ENCODE assay signal across 1 cellular context in genomic region chr6:21451546-21452013, GRCh38.
A peak's percentile ranks its signal among the peaks of the same experiment; 100 is the strongest.
TF ChIP-seq lines count a peak whose summit lies in the region.

No MANE protein-coding gene starts in this region.

TF ChIP-seq in HepG2, 621 proteins besides CTCF, POLR2A, EP300 and RAD21 (continued from another document and continues in another):
- TF ChIP-seq, protein P1, sequence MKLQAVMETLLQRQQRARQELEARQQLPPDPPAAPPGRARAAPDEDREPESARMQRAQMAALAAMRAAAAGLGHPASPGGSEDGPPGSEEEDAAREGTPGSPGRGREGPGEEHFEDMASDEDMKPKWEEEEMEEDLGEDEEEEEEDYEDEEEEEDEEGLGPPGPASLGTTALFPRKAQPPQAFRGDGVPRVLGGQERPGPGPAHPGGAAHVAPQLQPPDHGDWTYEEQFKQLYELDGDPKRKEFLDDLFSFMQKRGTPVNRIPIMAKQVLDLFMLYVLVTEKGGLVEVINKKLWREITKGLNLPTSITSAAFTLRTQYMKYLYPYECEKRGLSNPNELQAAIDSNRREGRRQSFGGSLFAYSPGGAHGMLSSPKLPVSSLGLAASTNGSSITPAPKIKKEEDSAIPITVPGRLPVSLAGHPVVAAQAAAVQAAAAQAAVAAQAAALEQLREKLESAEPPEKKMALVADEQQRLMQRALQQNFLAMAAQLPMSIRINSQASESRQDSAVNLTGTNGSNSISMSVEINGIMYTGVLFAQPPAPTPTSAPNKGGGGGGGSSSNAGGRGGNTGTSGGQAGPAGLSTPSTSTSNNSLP (IDR thresholded peaks at IDR 0.05; ENCODE audit: low read depth, low read length), result peak; percentile 74; the same call in 1 of the 2 replicates
- no peak for TF ChIP-seq NFATC3 (CRISPR knock-in tag; IDR thresholded peaks at IDR 0.05)
- no peak for TF ChIP-seq RBFOX2 (IDR thresholded peaks at IDR 0.05; ENCODE audit: low read depth, low read length)
- TF ChIP-seq, protein P2, sequence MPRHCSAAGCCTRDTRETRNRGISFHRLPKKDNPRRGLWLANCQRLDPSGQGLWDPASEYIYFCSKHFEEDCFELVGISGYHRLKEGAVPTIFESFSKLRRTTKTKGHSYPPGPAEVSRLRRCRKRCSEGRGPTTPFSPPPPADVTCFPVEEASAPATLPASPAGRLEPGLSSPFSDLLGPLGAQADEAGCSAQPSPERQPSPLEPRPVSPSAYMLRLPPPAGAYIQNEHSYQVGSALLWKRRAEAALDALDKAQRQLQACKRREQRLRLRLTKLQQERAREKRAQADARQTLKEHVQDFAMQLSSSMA (CRISPR knock-in tag; IDR thresholded peaks at IDR 0.05), result no peak
- TF ChIP-seq JDP2 (CRISPR knock-in tag; IDR thresholded peaks at IDR 0.05; ENCODE audit: borderline replicate concordance), result no peak
- TF ChIP-seq ZNF598 (CRISPR knock-in tag; IDR thresholded peaks at IDR 0.05; ENCODE audit: borderline replicate concordance), result no peak
- no peak for TF ChIP-seq BATF2 (CRISPR knock-in tag; IDR thresholded peaks at IDR 0.05)
- 0 out of 2 replicates have a peak, but pooled peaks have one; percentile 54 for TF ChIP-seq ZNF510 (CRISPR knock-in tag; IDR thresholded peaks at IDR 0.05; ENCODE audit: low read depth)
- TF ChIP-seq KAT2B (IDR thresholded peaks at IDR 0.05; ENCODE audit: borderline replicate concordance, low read depth, low read length), result peak; percentile 93
- TF ChIP-seq PRDM15 (CRISPR knock-in tag; IDR thresholded peaks at IDR 0.05), result no peak
- peak; percentile 56; the same call in 1 of the 2 replicates for TF ChIP-seq RFX3 (CRISPR knock-in tag; IDR thresholded peaks at IDR 0.05)
- TF ChIP-seq MEIS1 (CRISPR knock-in tag; IDR thresholded peaks at IDR 0.05; ENCODE audit: borderline replicate concordance), result peak; percentile 62; the same call in 1 of the 2 replicates
- peak; percentile 96 for TF ChIP-seq SOX5 (CRISPR knock-in tag; IDR thresholded peaks at IDR 0.05; ENCODE audit: borderline replicate concordance)
- 0 out of 2 replicates have a peak, but pooled peaks have one; percentile 32 for TF ChIP-seq ZNF556 (CRISPR knock-in tag; IDR thresholded peaks at IDR 0.05; ENCODE audit: borderline replicate concordance)
- TF ChIP-seq MED1 (CRISPR knock-in tag; IDR thresholded peaks at IDR 0.05), result peak; percentile 80
- TF ChIP-seq BRCA1 (CRISPR knock-in tag; IDR thresholded peaks at IDR 0.05), result no peak
- no peak for TF ChIP-seq ZC3H13 (CRISPR knock-in tag; IDR thresholded peaks at IDR 0.05)
- TF ChIP-seq PRMT3 (CRISPR knock-in tag; IDR thresholded peaks at IDR 0.05; ENCODE audit: borderline replicate concordance, low read depth), result no peak
- TF ChIP-seq IKZF4 (CRISPR knock-in tag; IDR thresholded peaks at IDR 0.05; ENCODE audit: borderline replicate concordance, low read depth, not compliant biosample characterization), result no peak
- TF ChIP-seq YEATS4 (CRISPR knock-in tag; IDR thresholded peaks at IDR 0.05; ENCODE audit: borderline replicate concordance), result peak; percentile 66; the same call in 1 of the 2 replicates
- TF ChIP-seq, protein P3, sequence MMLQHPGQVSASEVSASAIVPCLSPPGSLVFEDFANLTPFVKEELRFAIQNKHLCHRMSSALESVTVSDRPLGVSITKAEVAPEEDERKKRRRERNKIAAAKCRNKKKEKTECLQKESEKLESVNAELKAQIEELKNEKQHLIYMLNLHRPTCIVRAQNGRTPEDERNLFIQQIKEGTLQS (CRISPR knock-in tag; IDR thresholded peaks at IDR 0.05), result no peak
- TF ChIP-seq SATB2 (CRISPR knock-in tag; IDR thresholded peaks at IDR 0.05), result no peak
- no peak for TF ChIP-seq CENPT (CRISPR knock-in tag; IDR thresholded peaks at IDR 0.05; ENCODE audit: low read depth)
- TF ChIP-seq, protein P4, sequence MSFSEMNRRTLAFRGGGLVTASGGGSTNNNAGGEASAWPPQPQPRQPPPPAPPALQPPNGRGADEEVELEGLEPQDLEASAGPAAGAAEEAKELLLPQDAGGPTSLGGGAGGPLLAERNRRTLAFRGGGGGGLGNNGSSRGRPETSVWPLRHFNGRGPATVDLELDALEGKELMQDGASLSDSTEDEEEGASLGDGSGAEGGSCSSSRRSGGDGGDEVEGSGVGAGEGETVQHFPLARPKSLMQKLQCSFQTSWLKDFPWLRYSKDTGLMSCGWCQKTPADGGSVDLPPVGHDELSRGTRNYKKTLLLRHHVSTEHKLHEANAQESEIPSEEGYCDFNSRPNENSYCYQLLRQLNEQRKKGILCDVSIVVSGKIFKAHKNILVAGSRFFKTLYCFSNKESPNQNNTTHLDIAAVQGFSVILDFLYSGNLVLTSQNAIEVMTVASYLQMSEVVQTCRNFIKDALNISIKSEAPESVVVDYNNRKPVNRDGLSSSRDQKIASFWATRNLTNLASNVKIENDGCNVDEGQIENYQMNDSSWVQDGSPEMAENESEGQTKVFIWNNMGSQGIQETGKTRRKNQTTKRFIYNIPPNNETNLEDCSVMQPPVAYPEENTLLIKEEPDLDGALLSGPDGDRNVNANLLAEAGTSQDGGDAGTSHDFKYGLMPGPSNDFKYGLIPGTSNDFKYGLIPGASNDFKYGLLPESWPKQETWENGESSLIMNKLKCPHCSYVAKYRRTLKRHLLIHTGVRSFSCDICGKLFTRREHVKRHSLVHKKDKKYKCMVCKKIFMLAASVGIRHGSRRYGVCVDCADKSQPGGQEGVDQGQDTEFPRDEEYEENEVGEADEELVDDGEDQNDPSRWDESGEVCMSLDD (CRISPR knock-in tag; IDR thresholded peaks at IDR 0.05; ENCODE audit: borderline replicate concordance), result no peak
- TF ChIP-seq ZSCAN20 (CRISPR knock-in tag; IDR thresholded peaks at IDR 0.05; ENCODE audit: borderline replicate concordance), result no peak
- TF ChIP-seq MLLT10 (CRISPR knock-in tag; IDR thresholded peaks at IDR 0.05), result no peak
- no peak for TF ChIP-seq ZNF746 (CRISPR knock-in tag; IDR thresholded peaks at IDR 0.05)
- TF ChIP-seq, protein P5, sequence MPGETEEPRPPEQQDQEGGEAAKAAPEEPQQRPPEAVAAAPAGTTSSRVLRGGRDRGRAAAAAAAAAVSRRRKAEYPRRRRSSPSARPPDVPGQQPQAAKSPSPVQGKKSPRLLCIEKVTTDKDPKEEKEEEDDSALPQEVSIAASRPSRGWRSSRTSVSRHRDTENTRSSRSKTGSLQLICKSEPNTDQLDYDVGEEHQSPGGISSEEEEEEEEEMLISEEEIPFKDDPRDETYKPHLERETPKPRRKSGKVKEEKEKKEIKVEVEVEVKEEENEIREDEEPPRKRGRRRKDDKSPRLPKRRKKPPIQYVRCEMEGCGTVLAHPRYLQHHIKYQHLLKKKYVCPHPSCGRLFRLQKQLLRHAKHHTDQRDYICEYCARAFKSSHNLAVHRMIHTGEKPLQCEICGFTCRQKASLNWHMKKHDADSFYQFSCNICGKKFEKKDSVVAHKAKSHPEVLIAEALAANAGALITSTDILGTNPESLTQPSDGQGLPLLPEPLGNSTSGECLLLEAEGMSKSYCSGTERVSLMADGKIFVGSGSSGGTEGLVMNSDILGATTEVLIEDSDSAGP (CRISPR knock-in tag; IDR thresholded peaks at IDR 0.05; ENCODE audit: borderline replicate concordance), result no peak
- peak; percentile 96; the same call in 1 of the 2 replicates for TF ChIP-seq FOXJ3 (CRISPR knock-in tag; IDR thresholded peaks at IDR 0.05; ENCODE audit: borderline replicate concordance)
- TF ChIP-seq HMG20A (CRISPR knock-in tag; IDR thresholded peaks at IDR 0.05; ENCODE audit: borderline replicate concordance), result peak; percentile 94
- peak; percentile 61; the same call in 1 of the 2 replicates for TF ChIP-seq ZFP36L1 (CRISPR knock-in tag; IDR thresholded peaks at IDR 0.05)
- no peak for TF ChIP-seq FOXC1 (CRISPR knock-in tag; IDR thresholded peaks at IDR 0.05; ENCODE audit: borderline replicate concordance)
- TF ChIP-seq POGZ (CRISPR knock-in tag; IDR thresholded peaks at IDR 0.05), result peak; percentile 79
- TF ChIP-seq ARNTL (CRISPR knock-in tag; IDR thresholded peaks at IDR 0.05), result 0 out of 2 replicates have a peak, but pooled peaks have one; percentile 53
- peak; percentile 60; the same call in 1 of the 2 replicates for TF ChIP-seq ZNF331 (CRISPR knock-in tag; IDR thresholded peaks at IDR 0.05)
- peak; percentile 47 for TF ChIP-seq SKI (IDR thresholded peaks at IDR 0.05; ENCODE audit: partially characterized antibody)
- TF ChIP-seq, protein P6, sequence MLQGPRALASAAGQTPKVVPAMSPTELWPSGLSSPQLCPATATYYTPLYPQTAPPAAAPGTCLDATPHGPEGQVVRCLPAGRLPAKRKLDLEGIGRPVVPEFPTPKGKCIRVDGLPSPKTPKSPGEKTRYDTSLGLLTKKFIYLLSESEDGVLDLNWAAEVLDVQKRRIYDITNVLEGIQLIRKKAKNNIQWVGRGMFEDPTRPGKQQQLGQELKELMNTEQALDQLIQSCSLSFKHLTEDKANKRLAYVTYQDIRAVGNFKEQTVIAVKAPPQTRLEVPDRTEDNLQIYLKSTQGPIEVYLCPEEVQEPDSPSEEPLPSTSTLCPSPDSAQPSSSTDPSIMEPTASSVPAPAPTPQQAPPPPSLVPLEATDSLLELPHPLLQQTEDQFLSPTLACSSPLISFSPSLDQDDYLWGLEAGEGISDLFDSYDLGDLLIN (CRISPR knock-in tag; IDR thresholded peaks at IDR 0.05; ENCODE audit: borderline replicate concordance), result no peak
- no peak for TF ChIP-seq GPBP1L1 (CRISPR knock-in tag; IDR thresholded peaks at IDR 0.05)
- TF ChIP-seq TCF7 (IDR thresholded peaks at IDR 0.05; ENCODE audit: low read depth), result peak; percentile 77
- TF ChIP-seq DR1 (CRISPR knock-in tag; IDR thresholded peaks at IDR 0.05), result no peak
- TF ChIP-seq SRF (IDR thresholded peaks at IDR 0.05; ENCODE audit: low read depth, low read length), result peak; percentile 53; the same call in 1 of the 2 replicates
- peak in 1 of 2 experiments; percentile 66; a peak in 2 of 4 replicates for TF ChIP-seq NR2F1 (CRISPR knock-in tag; IDR thresholded peaks at IDR 0.05)
- no peak for TF ChIP-seq ZNF773 (CRISPR knock-in tag; IDR thresholded peaks at IDR 0.05; ENCODE audit: borderline replicate concordance)
- peak; percentile 25; the same call in 1 of the 2 replicates for TF ChIP-seq RFXAP (CRISPR knock-in tag; IDR thresholded peaks at IDR 0.05; ENCODE audit: borderline replicate concordance)
- TF ChIP-seq ZNF281 (CRISPR knock-in tag; IDR thresholded peaks at IDR 0.05; ENCODE audit: borderline replicate concordance), result no peak
- no peak for TF ChIP-seq ZNF615 (CRISPR knock-in tag; IDR thresholded peaks at IDR 0.05; ENCODE audit: borderline replicate concordance)
